15 cellular contexts compared by ENCODE assay signal in genomic region chr21:43772368-43772870, GRCh38.
"Had no signal": no experiment of that assay in that cellular context is flagged by ENCODE, and none has a peak within 500 bp of the region (broad histone marks: within the 10 kb centered on the region; RNA-seq: fewer than 3 reads in every experiment).

No MANE protein-coding gene starts in this region.

- H3K27ac ChIP-seq: lower lobe of right lung, sigmoid colon, spleen had no signal

- DNase-seq: activated CD4-positive, alpha-beta T cell treated with anti-CD3 and anti-CD28 coated beads, Interleukin-2, amount 50 U/mL, for 48 hours; activated CD4-positive, CD25-positive, alpha-beta regulatory T cell treated with anti-CD3 and anti-CD28 coated beads, Interleukin-2, amount 50 U/mL, for 72 hours; activated CD8-positive, alpha-beta memory T cell treated with anti-CD3 and anti-CD28 coated beads, Interleukin-2, amount 10 ng/mL, durations not matched to agents 7 days and 5 days; activated T-cell treated with anti-CD3 and anti-CD28 coated beads, Interleukin-2, amount 50 U/mL, for 1 hour; heart left ventricle; left cardiac atrium; lower lobe of right lung; sigmoid colon; spleen; T-cell; T-helper 9 cell; upper lobe of left lung had no signal

- H3K4me3 Mint-ChIP-seq: activated CD8-positive, alpha-beta memory T cell treated with anti-CD3 and anti-CD28 coated beads, Interleukin-2, amount 10 ng/mL, durations not matched to agents 7 days and 5 days; activated naive CD4-positive, alpha-beta T cell treated with anti-CD3 and anti-CD28 coated beads, Interleukin-2, amount 50 U/mL, for 24 hours; mesothelial cell of epicardium; stimulated activated naive CD8-positive, alpha-beta T cell treated with anti-CD3 and anti-CD28 coated beads, Interleukin-15, Interleukin-2, amounts not matched to agents 100 ng/mL and 50 ng/mL, for 24 hours; T-cell had no signal

- H3K4me3 ChIP-seq: heart left ventricle, lower lobe of right lung, sigmoid colon, spleen, upper lobe of left lung had no signal

- H3K27me3 Mint-ChIP-seq: activated CD8-positive, alpha-beta memory T cell treated with anti-CD3 and anti-CD28 coated beads, Interleukin-2, amount 10 ng/mL, durations not matched to agents 7 days and 5 days; activated naive CD4-positive, alpha-beta T cell treated with anti-CD3 and anti-CD28 coated beads, Interleukin-2, amount 50 U/mL, for 24 hours; stimulated activated naive CD8-positive, alpha-beta T cell treated with anti-CD3 and anti-CD28 coated beads, Interleukin-15, Interleukin-2, amounts not matched to agents 100 ng/mL and 50 ng/mL, for 24 hours; T-cell had no signal

- H3K9me3 ChIP-seq: heart left ventricle, lower lobe of right lung, sigmoid colon, spleen, upper lobe of left lung had no signal

- H3K27ac Mint-ChIP-seq: activated CD8-positive, alpha-beta memory T cell treated with anti-CD3 and anti-CD28 coated beads, Interleukin-2, amount 10 ng/mL, durations not matched to agents 7 days and 5 days; activated naive CD4-positive, alpha-beta T cell treated with anti-CD3 and anti-CD28 coated beads, Interleukin-2, amount 50 U/mL, for 24 hours; mesothelial cell of epicardium; stimulated activated naive CD8-positive, alpha-beta T cell treated with anti-CD3 and anti-CD28 coated beads, Interleukin-15, Interleukin-2, amounts not matched to agents 100 ng/mL and 50 ng/mL, for 24 hours; T-cell had no signal

- H3K9me3 Mint-ChIP-seq: activated naive CD4-positive, alpha-beta T cell treated with anti-CD3 and anti-CD28 coated beads, Interleukin-2, amount 50 U/mL, for 24 hours; mesothelial cell of epicardium; stimulated activated naive CD8-positive, alpha-beta T cell treated with anti-CD3 and anti-CD28 coated beads, Interleukin-15, Interleukin-2, amounts not matched to agents 100 ng/mL and 50 ng/mL, for 24 hours; T-cell had no signal

- ATAC-seq: activated CD8-positive, alpha-beta memory T cell treated with anti-CD3 and anti-CD28 coated beads, Interleukin-2, amount 10 ng/mL, durations not matched to agents 7 days and 5 days; heart left ventricle; left cardiac atrium; lower lobe of right lung; T-cell had no signal

- H3K27me3 ChIP-seq: heart left ventricle, sigmoid colon, spleen, upper lobe of left lung had no signal
